Comparison of ENCODE assay signal across 8 cellular contexts in genomic region chr5:98927242-98927987, GRCh38. TPM values are rescaled to one million over a fixed set of nuclear protein-coding genes. Genes with fewer than 3 reads are reported as not detected.
DNase-seq lines count a peak whose midpoint lies in the region; ATAC-seq, FAIRE-seq and TF ChIP-seq lines count a peak whose summit lies in the region.

No MANE protein-coding gene starts in this region.

- H3K4me1 ChIP-seq in body of pancreas: peaks cover 39% of the 10 kb centered on the region
- H3K4me1 ChIP-seq in kidney (ENCODE audit: control insufficient read depth in 1 of 2, insufficient read depth in 1 of 2, low read depth in 1 of 2, low read length in 2 of 2): peaks cover 3 to 4% of the 10 kb centered on the region in 2 donors

- no peak for TF ChIP-seq CTCF in HL-60 (IDR thresholded peaks at IDR 0.05; ENCODE audit: insufficient read depth, low read length)
- no peak for TF ChIP-seq CTCF in body of pancreas (IDR thresholded peaks at IDR 0.05)
- TF ChIP-seq CTCF in kidney (IDR thresholded peaks at IDR 0.05; ENCODE audit: borderline replicate concordance, extremely low read depth, insufficient read depth): no peak

- H3K27ac Mint-ChIP-seq in T-helper 17 cell: peak overlapping the region; percentile 99

- H3K36me3 ChIP-seq in body of pancreas (replicated peaks in 1 of 2; ENCODE audit: insufficient read depth in 1 of 2, low read depth in 2 of 2) (peaks cover 0 to 11% of the 10 kb centered on the region in 2 donors), kidney (ENCODE audit: control insufficient read depth in 1 of 2, insufficient read depth in 2 of 2, low read length in 2 of 2) (peaks cover 0 to 13% of the 10 kb centered on the region in 2 donors)

- no peaks in the 10 kb centered on the region for H3K9me3 ChIP-seq in T-helper 17 cell (ENCODE audit: control insufficient read depth, low read length, poor library complexity, severe bottlenecking)
- no peaks in the 10 kb centered on the region for H3K9me3 ChIP-seq in body of pancreas
- H3K9me3 ChIP-seq in kidney (ENCODE audit: control insufficient read depth in 1 of 2, low read length in 2 of 2): no peaks in the 10 kb centered on the region

- WGBS in body of pancreas, 2 donors: 1 to 2% methylated on average over 14 of the region's 14 CpGs

- peaks cover 27% of the 10 kb centered on the region for H3K4me1 Mint-ChIP-seq in T-helper 17 cell

- peaks cover 10% of the 10 kb centered on the region for H3K36me3 Mint-ChIP-seq in T-helper 17 cell (ENCODE audit: low read depth)

- peak overlapping the region; percentile 98 for H3K27ac ChIP-seq in HL-60 (replicated peaks)
- H3K27ac ChIP-seq in body of pancreas: peak overlapping the region; percentile 88 to 98 (median 97)
- peak overlapping the region; percentile 99 to 100 for H3K27ac ChIP-seq in kidney (ENCODE audit: low read depth in 2 of 2, low read length in 2 of 2)

- H3K9ac ChIP-seq in kidney (ENCODE audit: low read length in 2 of 2): peak overlapping the region; percentile 52 to 74

- intact Hi-C loops in body of pancreas (cut with DNase I) (no loop called here), kidney (cut with DNase I) (no loop called here)

- peak in 2 of 3 donors; percentile 40 to 54 for TF ChIP-seq POLR2A in body of pancreas (IDR thresholded peaks at IDR 0.05)

- no peak for FAIRE-seq in kidney (lab: Jason Lieb, UNC)

- peak overlapping the region; percentile 99 for H3K4me3 Mint-ChIP-seq in T-helper 17 cell

- ATAC-seq in GM18907 (IDR thresholded peaks at IDR 0.05; ENCODE audit: unreplicated experiment) (peak; percentile 18), T-helper 17 cell (peak; percentile 37), body of pancreas (no peak)

- no peaks in the 10 kb centered on the region for H3K27me3 Mint-ChIP-seq in T-helper 17 cell

- peak; percentile 35 to 40 for DNase-seq in AML-193 (lab: John Stamatoyannopoulos, UW)
- peak in 1 of 2 experiments; percentile 21 for DNase-seq in HL-60 (ENCODE audit: low read depth in 1 of 2, low spot score in 1 of 2)
- DNase-seq in T-helper 17 cell: peak; percentile 34 to 60 (median 49)
- DNase-seq in body of pancreas: peak in 3 of 4 donors; percentile 29 to 42 (median 33)
- DNase-seq in kidney: no peak
- DNase-seq in stimulated activated CD4-positive, alpha-beta T cell treated with anti-CD3 and anti-CD28 coated beads, Interleukin-1b, Interleukin-23, amount 100 ng/mL, for 24 hours (ENCODE audit: low read depth in 4 of 4, low spot score in 1 of 4): peak in 3 of 4 experiments; percentile 24 to 41 (median 35)
- no peak for DNase-seq in NCI-H1048 (lab: John Stamatoyannopoulos, UW)

- H3K27me3 ChIP-seq in HL-60 (ENCODE audit: insufficient read depth, poor library complexity, severe bottlenecking) (no peaks in the 10 kb centered on the region), body of pancreas (no peaks in the 10 kb centered on the region)

- H3K4me3 ChIP-seq in HL-60 (replicated peaks; ENCODE audit: insufficient read depth, low read length) (peak overlapping the region; percentile 61), body of pancreas (peak overlapping the region; percentile 6 to 77), kidney (ENCODE audit: low read length in 2 of 2) (peak overlapping the region; percentile 67 to 83)

RNA-seq across cellular contexts. Expression of gene CHD1, which starts 1.4 kb away (rescaled TPM):
- 100 to 1,000 TPM; 170 to 199 TPM for total RNA-seq in T-helper 17 cell
- total RNA-seq in body of pancreas: 10 to 100 TPM; 29.7 to 40.0 TPM
- total RNA-seq in kidney: 40.4 TPM
- polyA plus RNA-seq in kidney (ENCODE audit: insufficient read depth, low read depth, low replicate concordance): 7.1 TPM

Comparison
In these comparisons a context has a peak if more than half of its experiments do, and no peak if none do; other contexts are left out.
1. DNase-seq: peak in AML-193 (2 of 2), T-helper 17 cell (3 of 3), body of pancreas (3 of 4) and stimulated activated CD4-positive, alpha-beta T cell treated with anti-CD3 and anti-CD28 coated beads, Interleukin-1b, Interleukin-23, amount 100 ng/mL, for 24 hours (3 of 4); none in kidney (single experiment) and NCI-H1048 (single experiment).
2. Peak in every context shown above with its lines, with median percentiles within 50 percentile points of each other: H3K27ac ChIP-seq and H3K4me3 ChIP-seq.